ENCODE assay signal across 8 cellular contexts in genomic region chr5:134577022-134577795, GRCh38. TPM values are rescaled to one million over a fixed set of nuclear protein-coding genes. Genes with fewer than 3 reads are reported as not detected.
DNase-seq lines count a peak whose midpoint lies in the region; ATAC-seq, FAIRE-seq and TF ChIP-seq lines count a peak whose summit lies in the region.

No MANE protein-coding gene starts in this region.

- CTCF ChIA-PET in endothelial cell of umbilical vein (lab: Charles Lee), result interaction anchor here (0.6 to 6.9 kb wide), 19 partner anchors 10 to 389 kb away, joined by 3 to 112 read pairs (median 5); partner anchors contain the start of genes CDKN2AIPNL, JADE2 and UBE2B

- TF ChIP-seq EP300 in stomach (IDR thresholded peaks at IDR 0.05), result no peak

- H3K9me1 ChIP-seq in endothelial cell of umbilical vein (replicated peaks; ENCODE audit: control insufficient read depth, extremely low read depth, insufficient read depth, low read length), result no peaks in the 10 kb centered on the region

- POLR2A ChIA-PET in endothelial cell of umbilical vein (lab: Charles Lee), result no interaction called here

- H3K9ac ChIP-seq in endothelial cell of umbilical vein (replicated peaks; ENCODE audit: extremely low read depth, insufficient read depth, low read length), result no peak overlapping the region

- peak; percentile 37 for FAIRE-seq in RCC 7860 (lab: Jason Lieb, UNC)
- no peak for FAIRE-seq in endothelial cell of umbilical vein (lab: Jason Lieb, UNC)

- no peak overlapping the region for H3K4me3 ChIP-seq in endothelial cell of umbilical vein (replicated peaks in 1 of 3; ENCODE audit: insufficient read depth in 1 of 3, low read depth in 1 of 3, low read length in 3 of 3)
- H3K4me3 ChIP-seq in stomach, result no peak overlapping the region

- H3K4me1 ChIP-seq in endothelial cell of umbilical vein (ENCODE audit: control insufficient read depth, extremely low read depth, insufficient read depth, low read length), result peaks cover 37% of the 10 kb centered on the region
- peaks cover 12 to 44% (median 33%) of the 10 kb centered on the region in 4 donors for H3K4me1 ChIP-seq in stomach

- no peak overlapping the region for H2AFZ ChIP-seq in endothelial cell of umbilical vein (ENCODE audit: low read depth, low read length)

- intact Hi-C loops in endothelial cell of umbilical vein (cut with micrococcal nuclease) (loop anchor here (1.0 to 2.0 kb wide), 5 partner anchors 9 to 166 kb away; partner anchors contain the start of gene CDKN2AIPNL), stomach (cut with DNase I; ENCODE audit: low total_unique reads) (loop anchor here (5.0 to 10.0 kb wide), 2 partner anchors 162 to 275 kb away; partner anchors contain the start of gene CDKN2AIPNL)

- BruUV-seq in endothelial cell of umbilical vein (replicated peaks; lab: Mats Ljungman, UMichigan), result no TSS peak

- H3K27me3 ChIP-seq in endothelial cell of umbilical vein (ENCODE audit: control insufficient read depth in 2 of 2, insufficient read depth in 2 of 2, low read length in 2 of 2), result no peaks in the 10 kb centered on the region
- no peaks in the 10 kb centered on the region for H3K27me3 ChIP-seq in stomach

- no peak overlapping the region for H3K4me2 ChIP-seq in endothelial cell of umbilical vein (ENCODE audit: insufficient read depth, low read length)

- peak; percentile 35 for ATAC-seq in omental fat pad (ENCODE audit: low FRiP score)
- ATAC-seq in GM18520 (IDR thresholded peaks at IDR 0.05; ENCODE audit: unreplicated experiment), result no peak

- H3K27ac ChIP-seq in endothelial cell of umbilical vein (ENCODE audit: insufficient read depth, low read depth, low read length), result peak overlapping the region; percentile 67
- H3K27ac ChIP-seq in stomach, result peak overlapping the region in 1 of 5 donors; percentile 8

- TF ChIP-seq CTCF in endothelial cell of umbilical vein (IDR thresholded peaks at IDR 0.05; ENCODE audit: extremely low read depth in 1 of 2, insufficient read depth in 1 of 2, low read depth in 1 of 2, low read length in 2 of 2) (no peak), omental fat pad (IDR thresholded peaks at IDR 0.05) (no peak), stomach (IDR thresholded peaks at IDR 0.05) (no peak)

- TF ChIP-seq POLR2A in endothelial cell of umbilical vein (IDR thresholded peaks at IDR 0.05; ENCODE audit: low read depth, low read length) (peak; percentile 37), stomach (IDR thresholded peaks at IDR 0.05) (no peak)

- 64 to 75% (median 70%) methylated on average over 9 to 10 of the region's 10 CpGs for WGBS in stomach, 5 donors

- H3K9me3 ChIP-seq in endothelial cell of umbilical vein (replicated peaks; ENCODE audit: control insufficient read depth, insufficient read depth, low read length) (no peaks in the 10 kb centered on the region), stomach (no peaks in the 10 kb centered on the region)

- H3K36me3 ChIP-seq in endothelial cell of umbilical vein (ENCODE audit: control insufficient read depth in 2 of 2, extremely low read depth in 1 of 2, insufficient read depth in 2 of 2, low read length in 2 of 2) (peaks cover 0 to 20% of the 10 kb centered on the region in 2 experiments), stomach (peaks cover 74 to 96% (median 94%) of the 10 kb centered on the region in 4 donors)

- H4K20me1 ChIP-seq in endothelial cell of umbilical vein (replicated peaks; ENCODE audit: control insufficient read depth, extremely low read depth, insufficient read depth, low read length), result no peaks in the 10 kb centered on the region

- DNase-seq in EL, result peak; percentile 87
- peak; percentile 77 for DNase-seq in RCC 7860 (ENCODE audit: low spot score)
- peak; percentile 52 for DNase-seq in endothelial cell of umbilical vein (ENCODE audit: low read depth, low spot score)
- no peak for DNase-seq in omental fat pad (ENCODE audit: low spot score)
- DNase-seq in NAMALWA (ENCODE audit: low spot score), result no peak
- DNase-seq in stomach, result no peak
- no peak for DNase-seq in amygdala (lab: John Stamatoyannopoulos, UW)

- no peaks in the 10 kb centered on the region for H3K79me2 ChIP-seq in endothelial cell of umbilical vein (ENCODE audit: control insufficient read depth, insufficient read depth, low read length)

- dilution Hi-C loops in endothelial cell of umbilical vein (cut with MboI; ENCODE audit: extremely low pct_ligation_motif_present, low sequenced_read_pairs), result no loop called here

TF ChIP-seq in endothelial cell of umbilical vein, 7 proteins besides CTCF, POLR2A, EP300 and RAD21:
- peak; percentile 70 for TF ChIP-seq FOS (IDR thresholded peaks at IDR 0.05; ENCODE audit: borderline replicate concordance, insufficient read depth, low read length)
- TF ChIP-seq EZH2 (IDR thresholded peaks at IDR 0.05; ENCODE audit: borderline replicate concordance, low read depth, low read length, severe bottlenecking), result no peak
- no peak for TF ChIP-seq POLR2AphosphoS5 (IDR thresholded peaks at IDR 0.05; ENCODE audit: insufficient read depth, low read depth, low read length)
- TF ChIP-seq, protein P1, sequence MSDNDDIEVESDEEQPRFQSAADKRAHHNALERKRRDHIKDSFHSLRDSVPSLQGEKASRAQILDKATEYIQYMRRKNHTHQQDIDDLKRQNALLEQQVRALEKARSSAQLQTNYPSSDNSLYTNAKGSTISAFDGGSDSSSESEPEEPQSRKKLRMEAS (IDR thresholded peaks at IDR 0.05; ENCODE audit: insufficient read depth, insufficient read length), result peak; percentile 73
- TF ChIP-seq GATA2 (IDR thresholded peaks at IDR 0.05; ENCODE audit: insufficient read depth, insufficient read length, low read depth, low read length), result no peak

RNA-seq across cellular contexts. Expression of gene JADE2, which starts 51.7 kb away (rescaled TPM):
- 19.2 and 31.1 TPM in 2 replicates for total RNA-seq in endothelial cell of umbilical vein
- polyA plus RNA-seq in endothelial cell of umbilical vein, result 11.6 and 12.0 TPM in 2 replicates
- polyA plus RNA-seq in endothelial cell of umbilical vein (2011; cell fraction: cytosol; rRNA removed), result 8.5 and 10.9 TPM in 2 replicates
- 14.2 and 14.8 TPM in 2 replicates for polyA plus RNA-seq in endothelial cell of umbilical vein (2011; cell fraction: nucleus; rRNA removed)
- 10.5 and 12.9 TPM in 2 replicates for polyA plus RNA-seq in endothelial cell of umbilical vein (2012)
- polyA minus RNA-seq in endothelial cell of umbilical vein, result 20.0 and 23.9 TPM in 2 replicates
- 43.5 TPM for polyA minus RNA-seq in endothelial cell of umbilical vein (2011; cell fraction: cytosol; rRNA and poly(A)+ RNA removed)
- polyA minus RNA-seq in endothelial cell of umbilical vein (2011; cell fraction: nucleus; rRNA and poly(A)+ RNA removed), result 8.1 and 14.9 TPM in 2 replicates
- 10 to 100 TPM; 17.8 to 72.7 (median 33.8) TPM for total RNA-seq in omental fat pad
- total RNA-seq in stomach, result 100 to 1,000 TPM in 1 of 5 donors, 10 to 100 TPM in 4; 16.7 to 109 (median 47.3) TPM
- 10 to 100 TPM in 1 of 3 donors, 1 to 10 TPM in 2; 6.2 to 13.0 (median 6.6) TPM for polyA plus RNA-seq in stomach

RNA-seq across cellular contexts. Expression of gene SAR1B, which starts 55.4 kb away (rescaled TPM):
- total RNA-seq in endothelial cell of umbilical vein (56.2 and 62.5 TPM in 2 replicates), omental fat pad (10 to 100 TPM; 29.9 to 55.0 (median 48.4) TPM), stomach (10 to 100 TPM in 4 of 5 donors, 1 to 10 TPM in 1; 9.0 to 81.9 (median 47.2) TPM)
- polyA plus RNA-seq in endothelial cell of umbilical vein (13.1 and 18.6 TPM in 2 replicates), stomach (10 to 100 TPM; 24.7 to 52.5 (median 25.4) TPM)
- 29.8 and 33.5 TPM in 2 replicates for polyA plus RNA-seq in endothelial cell of umbilical vein (2011; cell fraction: cytosol; rRNA removed)
- 17.7 and 23.7 TPM in 2 replicates for polyA plus RNA-seq in endothelial cell of umbilical vein (2011; cell fraction: nucleus; rRNA removed)
- polyA plus RNA-seq in endothelial cell of umbilical vein (2012), result 36.8 and 55.9 TPM in 2 replicates
- 31.6 and 34.7 TPM in 2 replicates for polyA minus RNA-seq in endothelial cell of umbilical vein
- 27.8 TPM for polyA minus RNA-seq in endothelial cell of umbilical vein (2011; cell fraction: cytosol; rRNA and poly(A)+ RNA removed)
- polyA minus RNA-seq in endothelial cell of umbilical vein (2011; cell fraction: nucleus; rRNA and poly(A)+ RNA removed), result 13.1 and 14.6 TPM in 2 replicates

Comparison
In these comparisons a context has a peak if more than half of its experiments do, and no peak if none do; other contexts are left out.
1. DNase-seq: peak in EL (single experiment), RCC 7860 (single experiment) and endothelial cell of umbilical vein (single experiment); none in omental fat pad (single experiment), NAMALWA (single experiment), stomach (single experiment) and amygdala (0 of 56).